In the genomic region with DNA sequence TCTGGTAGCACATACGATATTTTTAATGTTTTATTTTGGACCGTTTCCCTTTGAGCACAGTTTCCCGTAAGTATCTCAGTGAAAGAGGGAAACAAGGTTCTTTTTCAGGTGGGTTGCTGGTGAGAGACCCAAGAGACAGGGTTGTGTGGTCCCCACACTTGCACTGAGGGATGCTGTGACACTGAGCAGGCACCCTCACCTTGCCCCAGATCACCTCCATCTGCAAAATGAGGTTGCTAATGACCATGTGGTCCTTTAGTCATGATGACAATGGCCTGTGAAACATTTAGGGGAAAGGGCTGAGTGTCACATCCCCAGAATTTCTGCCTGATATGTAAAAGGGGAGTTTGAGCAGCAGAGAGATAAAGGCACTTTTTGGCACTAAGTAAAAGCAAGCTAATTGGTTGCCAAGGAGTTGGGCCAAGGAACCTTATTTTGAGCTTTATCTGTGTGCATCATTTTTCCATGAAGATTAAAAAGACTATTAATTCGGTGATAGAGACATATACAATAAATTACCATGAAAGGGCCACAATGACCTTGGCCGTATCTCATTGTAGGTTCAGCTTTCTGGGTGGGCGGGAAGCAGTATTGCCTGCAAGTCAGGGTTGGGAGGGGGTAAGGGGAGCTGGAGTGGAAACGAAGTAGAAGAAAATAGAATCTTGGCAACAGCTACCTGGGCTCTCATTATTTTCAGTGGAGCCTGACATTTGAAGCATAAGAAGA, we compare ENCODE assay signal across 13 cellular contexts. TPM values are rescaled to one million over a fixed set of nuclear protein-coding genes. Genes with fewer than 3 reads are reported as not detected.
DNase-seq lines count a peak whose midpoint lies in the region; ATAC-seq and TF ChIP-seq lines count a peak whose summit lies in the region.
"Had no signal": no experiment of that assay in that cellular context is flagged by ENCODE, and none has a peak within 500 bp of the region (broad histone marks: within the 10 kb centered on the region; RNA-seq: fewer than 3 reads in every experiment).

No MANE protein-coding gene starts in this region.

- peaks cover 84% of the 10 kb centered on the region for H3K79me2 ChIP-seq in KMS-11 (ENCODE audit: insufficient read depth, low read depth)

- TF ChIP-seq CTCF in KMS-11 (conservative IDR thresholded peaks at IDR 0.05; ENCODE audit: low read depth, low read length) (no peak), brain (conservative IDR thresholded peaks at IDR 0.05) (no peak), right lobe of liver (IDR thresholded peaks at IDR 0.05) (no peak)

- DNase-seq in DMS79 (lab: John Stamatoyannopoulos, UW) (peak; percentile 80), SKM-1 treated with dmso at 0.1 percent for 144 hours (lab: John Stamatoyannopoulos, UW; ENCODE audit: unreplicated experiment) (no peak), right lobe of liver (no peak), SHP77 (lab: John Stamatoyannopoulos, UW) (no peak), hippocampal formation (lab: John Stamatoyannopoulos, UW) (no peak)
- DNase-seq in natural killer cell treated with Interleukin-12 subunit alpha and Interleukin-12 subunit beta and Interleukin-15 and Interleukin-18, amount 100 ng/mL, for 72 hours (ENCODE audit: low spot score): no peak
- DNase-seq: activated CD4-positive, alpha-beta T cell treated with anti-CD3 and anti-CD28 coated beads, Interleukin-2, amount 50 U/mL, for 48 hours; HFFc6; MG63 had no signal

- H3K4me3 Mint-ChIP-seq in brain: peak overlapping the region; percentile 61 to 99 (median 98)
- peak overlapping the region; percentile 99 for H3K4me3 Mint-ChIP-seq in natural killer cell treated with Interleukin-12 subunit alpha and Interleukin-12 subunit beta and Interleukin-15 and Interleukin-18, amount 100 ng/mL, for 72 hours
- H3K4me3 Mint-ChIP-seq: HFFc6 had no signal

- H3K27me3 Mint-ChIP-seq in brain: peaks cover 22% of the 10 kb centered on the region
- H3K27me3 Mint-ChIP-seq in natural killer cell treated with Interleukin-12 subunit alpha and Interleukin-12 subunit beta and Interleukin-15 and Interleukin-18, amount 100 ng/mL, for 72 hours: no peaks in the 10 kb centered on the region

- H3K4me2 ChIP-seq in KMS-11: peak overlapping the region; percentile 93; the same call in 1 of the 2 replicates

- H4K20me1 ChIP-seq in KMS-11 (ENCODE audit: insufficient read depth): peaks cover 42% of the 10 kb centered on the region

- no peak overlapping the region for H2AFZ ChIP-seq in KMS-11 (ENCODE audit: low read depth)

- peaks cover 0 to 3% (median 0%) of the 10 kb centered on the region in 5 experiments for H3K9me3 Mint-ChIP-seq in brain
- no peaks in the 10 kb centered on the region for H3K9me3 Mint-ChIP-seq in natural killer cell treated with Interleukin-12 subunit alpha and Interleukin-12 subunit beta and Interleukin-15 and Interleukin-18, amount 100 ng/mL, for 72 hours
- H3K9me3 Mint-ChIP-seq: HFFc6 had no signal

- H3K36me3 ChIP-seq in KMS-11 (ENCODE audit: insufficient read depth): peaks cover 27% of the 10 kb centered on the region; the same call in 1 of the 2 replicates
- H3K36me3 ChIP-seq in right lobe of liver: no peaks in the 10 kb centered on the region
- H3K36me3 ChIP-seq: MG63, SJSA1 had no signal

- H3K27ac Mint-ChIP-seq in brain: peak overlapping the region; percentile 32 to 98 (median 91)
- peak overlapping the region; percentile 93 to 94 for H3K27ac Mint-ChIP-seq in natural killer cell treated with Interleukin-12 subunit alpha and Interleukin-12 subunit beta and Interleukin-15 and Interleukin-18, amount 100 ng/mL, for 72 hours
- H3K27ac Mint-ChIP-seq: HFFc6 had no signal

- H3K4me3 ChIP-seq in KMS-11 (IDR thresholded peaks at IDR 0.05; ENCODE audit: insufficient read depth, low read depth, low read length) (no peak overlapping the region), right lobe of liver (no peak overlapping the region)
- H3K4me3 ChIP-seq: MG63, SJSA1, upper lobe of left lung had no signal

- no peaks in the 10 kb centered on the region for H3K9me3 ChIP-seq in right lobe of liver
- H3K9me3 ChIP-seq: MG63, SJSA1, upper lobe of left lung had no signal

- intact Hi-C loops in right lobe of liver (cut with DNase I): loop anchor here in 1 of 2 donors (10.0 kb wide), 3 partner anchors 163 to 983 kb away; no protein-coding TSS in a partner anchor

- H3K4me1 ChIP-seq in KMS-11 (ENCODE audit: low read depth, poor library complexity, severe bottlenecking) (peaks cover 29% of the 10 kb centered on the region), right lobe of liver (peaks cover 0 to 18% (median 0%) of the 10 kb centered on the region in 4 donors)

- TF ChIP-seq POLR2A in right lobe of liver (IDR thresholded peaks at IDR 0.05): no peak

- peaks cover 80% of the 10 kb centered on the region for H3K36me3 Mint-ChIP-seq in brain
- H3K36me3 Mint-ChIP-seq in natural killer cell treated with Interleukin-12 subunit alpha and Interleukin-12 subunit beta and Interleukin-15 and Interleukin-18, amount 100 ng/mL, for 72 hours: peaks cover 56% of the 10 kb centered on the region

- peak overlapping the region; percentile 96 for H3K27ac ChIP-seq in KMS-11
- H3K27ac ChIP-seq in right lobe of liver: no peak overlapping the region
- H3K27ac ChIP-seq: SJSA1 had no signal

- 57% methylated on average over 7 of the region's 7 CpGs for WGBS in right lobe of liver (ENCODE audit: insufficient coverage, low coverage, low lambda C conversion rate, missing lambda C conversion rate)

- no peaks in the 10 kb centered on the region for H3K27me3 ChIP-seq in KMS-11 (ENCODE audit: insufficient read depth, low read depth)
- peaks cover 0 to 17% of the 10 kb centered on the region in 2 donors for H3K27me3 ChIP-seq in right lobe of liver

- peak overlapping the region; percentile 99; the same call in 1 of the 2 replicates for H3K9ac ChIP-seq in KMS-11

- no peak for ATAC-seq in natural killer cell treated with Interleukin-12 subunit alpha and Interleukin-12 subunit beta and Interleukin-15 and Interleukin-18, amount 100 ng/mL, for 72 hours
- no peak for ATAC-seq in right lobe of liver

- H3K4me1 Mint-ChIP-seq in brain: peaks cover 75% of the 10 kb centered on the region
- H3K4me1 Mint-ChIP-seq in natural killer cell treated with Interleukin-12 subunit alpha and Interleukin-12 subunit beta and Interleukin-15 and Interleukin-18, amount 100 ng/mL, for 72 hours (ENCODE audit: low read depth in 2 of 2): peaks cover 60 to 66% of the 10 kb centered on the region in 2 donors

RNA-seq across cellular contexts. Expression of a gene that starts 4.5 kb away (rescaled TPM):
- polyA plus RNA-seq in brain (ENCODE audit: insufficient read depth, low read depth, low replicate concordance): 3.1 TPM
- 1,000 to 10,000 TPM in 1 of 2 donors, 100 to 1,000 TPM in 1; 942 to 1,190 TPM for total RNA-seq in natural killer cell treated with Interleukin-12 subunit alpha and Interleukin-12 subunit beta and Interleukin-15 and Interleukin-18, amount 100 ng/mL, for 72 hours
- 1 to 10 TPM; 1.1 to 6.2 (median 1.5) TPM for total RNA-seq in right lobe of liver

RNA-seq across cellular contexts. Expression of a gene that starts 43.0 kb away (rescaled TPM):
- polyA plus RNA-seq in brain (ENCODE audit: insufficient read depth, low read depth, low replicate concordance): 4.4 TPM
- 10 to 100 TPM in 1 of 2 donors, 1 to 10 TPM in 1; 7.4 to 10.2 TPM for total RNA-seq in natural killer cell treated with Interleukin-12 subunit alpha and Interleukin-12 subunit beta and Interleukin-15 and Interleukin-18, amount 100 ng/mL, for 72 hours
- 1 to 10 TPM; 4.0 to 9.1 (median 5.1) TPM for total RNA-seq in right lobe of liver

Comparison
In these comparisons a context has a peak if more than half of its experiments do, and no peak if none do; other contexts are left out.
1. RNA of a gene that starts 4.5 kb away (total RNA-seq): 942 to 1,190 TPM in natural killer cell treated with Interleukin-12 subunit alpha and Interleukin-12 subunit beta and Interleukin-15 and Interleukin-18, amount 100 ng/mL, for 72 hours; 1.1 to 6.2 TPM in right lobe of liver; every median in the first group is over 100 times any median in the second.